ENCODE assay signal across 8 cellular contexts in the genomic region with DNA sequence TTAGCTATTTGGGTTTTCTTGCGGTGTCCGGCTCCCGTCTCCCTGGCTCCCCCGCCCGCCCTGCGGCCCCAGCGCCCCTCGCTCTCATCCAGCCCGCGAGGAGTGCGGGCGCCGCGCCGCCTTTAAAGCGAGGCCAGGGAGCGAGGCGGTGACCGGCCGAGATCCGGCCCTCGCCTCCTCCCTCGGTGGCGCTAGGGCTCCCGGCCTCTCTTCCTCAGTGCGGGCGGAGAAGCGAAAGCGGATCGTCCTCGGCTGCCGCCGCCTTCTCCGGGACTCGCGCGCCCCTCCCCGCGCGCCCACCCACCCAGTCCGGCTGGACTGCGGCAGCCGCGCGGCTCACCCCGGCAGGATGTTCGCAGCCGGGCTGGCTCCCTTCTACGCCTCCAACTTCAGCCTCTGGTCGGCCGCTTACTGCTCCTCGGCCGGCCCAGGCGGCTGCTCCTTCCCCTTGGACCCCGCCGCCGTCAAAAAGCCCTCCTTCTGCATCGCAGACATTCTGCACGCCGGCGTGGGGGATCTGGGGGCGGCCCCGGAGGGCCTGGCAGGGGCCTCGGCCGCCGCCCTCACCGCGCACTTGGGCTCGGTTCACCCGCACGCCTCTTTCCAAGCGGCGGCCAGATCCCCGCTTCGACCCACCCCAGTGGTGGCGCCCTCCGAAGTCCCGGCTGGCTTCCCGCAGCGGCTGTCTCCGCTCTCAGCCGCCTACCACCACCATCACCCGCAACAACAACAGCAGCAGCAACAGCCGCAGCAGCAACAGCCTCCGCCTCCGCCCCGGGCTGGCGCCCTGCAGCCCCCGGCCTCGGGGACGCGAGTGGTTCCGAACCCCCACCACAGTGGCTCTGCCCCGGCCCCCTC. TPM values are rescaled to one million over a fixed set of nuclear protein-coding genes. Genes with fewer than 3 reads are reported as not detected.
DNase-seq lines count a peak whose midpoint lies in the region; ATAC-seq and TF ChIP-seq lines count a peak whose summit lies in the region.

No MANE protein-coding gene starts in this region.

- H3K4me1 Mint-ChIP-seq in endodermal cell: peaks cover 69% of the 10 kb centered on the region

- H3K4me3 Mint-ChIP-seq in endodermal cell: peak overlapping the region; percentile 59

- H3K4me3 ChIP-seq in BJ (ENCODE audit: low read depth, low read length) (peak overlapping the region; percentile 91), SJCRH30 (peak overlapping the region; percentile 92), endodermal cell (ENCODE audit: low read length) (peak overlapping the region; percentile 81), mononuclear cell (ENCODE audit: low read length) (peak overlapping the region; percentile 74)

- H3K9me3 ChIP-seq in SJCRH30 (replicated peaks) (no peaks in the 10 kb centered on the region), endodermal cell (ENCODE audit: control insufficient read depth, low read length) (no peaks in the 10 kb centered on the region), mononuclear cell (ENCODE audit: low read depth, low read length) (no peaks in the 10 kb centered on the region)

- H3K9me3 Mint-ChIP-seq in endodermal cell: no peaks in the 10 kb centered on the region

- TF ChIP-seq CTCF in BJ (IDR thresholded peaks at IDR 0.05; ENCODE audit: insufficient read depth, low read depth, low read length) (peak; percentile 21; the same call in 1 of the 2 replicates), endodermal cell (conservative IDR thresholded peaks at IDR 0.05) (peak; percentile 22)

- peaks cover 98% of the 10 kb centered on the region for H3K27me3 Mint-ChIP-seq in endodermal cell (ENCODE audit: insufficient read depth)

- DNase-seq in BJ (ENCODE audit: low read depth) (no peak), SJCRH30 (peak; percentile 59 to 62), endodermal cell (peak; percentile 79), SHP77 (lab: John Stamatoyannopoulos, UW) (no peak)

- no peaks in the 10 kb centered on the region for H3K27me3 ChIP-seq in BJ (ENCODE audit: control insufficient read depth, insufficient read depth, low read length)
- no peaks in the 10 kb centered on the region for H3K27me3 ChIP-seq in SJCRH30
- peaks cover 100% of the 10 kb centered on the region for H3K27me3 ChIP-seq in endodermal cell (ENCODE audit: control insufficient read depth, insufficient read depth, low read length, poor library complexity, severe bottlenecking)
- H3K27me3 ChIP-seq in mononuclear cell (ENCODE audit: insufficient read depth, low read length): peaks cover 13% of the 10 kb centered on the region

- no peak overlapping the region for H3K27ac Mint-ChIP-seq in endodermal cell

- peaks cover 2% of the 10 kb centered on the region for H3K36me3 Mint-ChIP-seq in endodermal cell (ENCODE audit: low read depth)

- TF ChIP-seq POLR2A in GM18505 (IDR thresholded peaks at IDR 0.05; ENCODE audit: borderline replicate concordance, extremely low read depth, insufficient read depth, insufficient read length): no peak

- peak overlapping the region; percentile 25 for H3K9ac ChIP-seq in endodermal cell (ENCODE audit: extremely low read depth, low read length, poor library complexity, severe bottlenecking)

- POLR2A ChIA-PET in BJ (lab: Charles Lee): interaction anchor here (0.5 to 1.0 kb wide), 3 partner anchors 384 to 786 kb away, joined by 3 to 4 read pairs (median 4); no protein-coding TSS in a partner anchor

- H3K27ac ChIP-seq in SJCRH30 (peak overlapping the region; percentile 89), endodermal cell (ENCODE audit: low read depth, low read length) (no peak overlapping the region)

- CTCF ChIA-PET in BJ (lab: Yijun Ruan, JAX): interaction anchor here (1.0 to 1.5 kb wide), 4 partner anchors 217 to 556 kb away, joined by 3 to 8 read pairs (median 4); no protein-coding TSS in a partner anchor

- ATAC-seq in GM18505 (IDR thresholded peaks at IDR 0.05; ENCODE audit: unreplicated experiment) (peak; percentile 38), HG03045 (IDR thresholded peaks at IDR 0.05; ENCODE audit: unreplicated experiment) (peak; percentile 47), GM19463 (IDR thresholded peaks at IDR 0.05; ENCODE audit: unreplicated experiment) (no peak)

- H3K36me3 ChIP-seq in BJ (ENCODE audit: control insufficient read depth, insufficient read depth, low read length) (peaks cover 10% of the 10 kb centered on the region), SJCRH30 (peaks cover 31% of the 10 kb centered on the region), endodermal cell (ENCODE audit: control insufficient read depth, insufficient read depth, low read length) (no peaks in the 10 kb centered on the region)

- 0 to 1% methylated on average over 18 to 94 of the region's 94 CpGs for WGBS in endodermal cell (ENCODE audit: insufficient coverage in 1 of 2, insufficient read length in 1 of 2), 2 experiments

- H3K4me1 ChIP-seq in SJCRH30 (peaks cover 2% of the 10 kb centered on the region; the same call in 1 of the 2 replicates), endodermal cell (ENCODE audit: control insufficient read depth, insufficient read depth, low read length) (peaks cover 13% of the 10 kb centered on the region), mononuclear cell (ENCODE audit: insufficient read depth, low read length) (peaks cover 72% of the 10 kb centered on the region)

RNA-seq across cellular contexts. Expression of a gene that starts 0.5 kb away (rescaled TPM):
- polyA plus RNA-seq in BJ (2011; rRNA removed): 3.3 and 4.2 TPM in 2 replicates
- polyA minus RNA-seq in BJ (2011; rRNA and poly(A)+ RNA removed): 1.9 and 3.6 TPM in 2 replicates
- total RNA-seq in SJCRH30 (2014; rRNA removed; shearing (Covaris generic)): 15.4 and 17.0 TPM in 2 replicates
- total RNA-seq in endodermal cell (1 to 10 TPM; 2.9 to 5.0 TPM), mononuclear cell (7.6 TPM)
- polyA plus RNA-seq in endodermal cell (2013, experiment 1 of 2): 2.0 TPM
- polyA plus RNA-seq in endodermal cell (2013, experiment 2 of 2): 3.5 TPM

Comparison
In these comparisons a context has a peak if more than half of its experiments do, and no peak if none do; other contexts are left out.
1. DNase-seq: peak in SJCRH30 (2 of 2) and endodermal cell (single experiment); none in BJ (single experiment) and SHP77 (0 of 2).
2. Peak in every context shown above with its lines, with median percentiles within 50 percentile points of each other: H3K4me3 ChIP-seq.